ENCODE assay signal across 16 cellular contexts in genomic region chr6:20929283-20929682, GRCh38.
DNase-seq lines count a peak whose midpoint lies in the region; ATAC-seq and TF ChIP-seq lines count a peak whose summit lies in the region.
"Had no signal": no experiment of that assay in that cellular context is flagged by ENCODE, and none has a peak within 500 bp of the region (broad histone marks: within the 10 kb centered on the region; RNA-seq: fewer than 3 reads in every experiment).

No MANE protein-coding gene starts in this region.

- CTCF ChIA-PET in HEK293 (lab: Yijun Ruan, JAX), result no interaction called here

- H3K27ac ChIP-seq in HEK293 (ENCODE audit: extremely low read depth, low read depth, low read length), result no peak overlapping the region
- peak overlapping the region; percentile 36 to 45 for H3K27ac ChIP-seq in uterus
- H3K27ac ChIP-seq: A549, C4-2B had no signal

- H3K4me1 Mint-ChIP-seq in mesothelial cell of epicardium, result peaks cover 31% of the 10 kb centered on the region

- H3K4me3 Mint-ChIP-seq in mesothelial cell of epicardium, result no peak overlapping the region
- H3K4me3 Mint-ChIP-seq: CD4-positive, alpha-beta memory T cell; IgD-negative memory B cell had no signal

- POLR2A ChIA-PET in HEK293 (lab: Yijun Ruan, JAX), result interaction anchor here (1.1 kb wide), 1 partner anchor 667 kb away, joined by 3 read pairs; no protein-coding TSS in a partner anchor

- no peaks in the 10 kb centered on the region for H3K27me3 ChIP-seq in uterus
- H3K27me3 ChIP-seq: BE2C had no signal

- H3K9me3 ChIP-seq in HEK293 (ENCODE audit: control insufficient read depth, insufficient read depth, low read depth, low read length), result no peaks in the 10 kb centered on the region
- no peaks in the 10 kb centered on the region for H3K9me3 ChIP-seq in uterus
- H3K9me3 ChIP-seq: A549, BE2C had no signal

- TF ChIP-seq POLR2A in uterus (IDR thresholded peaks at IDR 0.05), result no peak

- H3K27me3 Mint-ChIP-seq in mesothelial cell of epicardium (ENCODE audit: low read depth), result no peaks in the 10 kb centered on the region
- H3K27me3 Mint-ChIP-seq: CD4-positive, alpha-beta memory T cell; IgD-negative memory B cell had no signal

- H3K4me1 ChIP-seq in HEK293 (ENCODE audit: control insufficient read depth, insufficient read depth, low read length) (peaks cover 19% of the 10 kb centered on the region; the same call in 1 of the 2 replicates), uterus (no peaks in the 10 kb centered on the region)

- DNase-seq in choroid plexus epithelial cell (ENCODE audit: low read depth), result peak; percentile 51
- DNase-seq in mesothelial cell of epicardium (ENCODE audit: low spot score in 2 of 2, unreplicated experiment in 2 of 2), result no peak
- no peak for DNase-seq in uterus
- no peak for DNase-seq in GDM1 (lab: John Stamatoyannopoulos, UW)
- no peak for DNase-seq in NCI-H524 (lab: John Stamatoyannopoulos, UW)
- no peak for DNase-seq in NCI-H345 treated with DMSO at 0.1 percent for 48 hours (lab: John Stamatoyannopoulos, UW; ENCODE audit: unreplicated experiment)
- DNase-seq: BE2C; CD4-positive, alpha-beta memory T cell; DMS153; DMS79 treated with DMSO at 0.1 percent for 48 hours; EL had no signal

- H3K27ac Mint-ChIP-seq in mesothelial cell of epicardium, result peak overlapping the region; percentile 44
- H3K27ac Mint-ChIP-seq: IgD-negative memory B cell had no signal

- intact Hi-C loops in uterus (cut with DNase I; ENCODE audit: low total_unique reads), result no loop called here

- H3K36me3 ChIP-seq in HEK293 (ENCODE audit: control insufficient read depth in 2 of 2, insufficient read depth in 1 of 2, low read length in 2 of 2) (no peaks in the 10 kb centered on the region), uterus (no peaks in the 10 kb centered on the region)
- H3K36me3 ChIP-seq: BE2C had no signal

- peaks cover 6% of the 10 kb centered on the region for H3K9me3 Mint-ChIP-seq in mesothelial cell of epicardium
- H3K9me3 Mint-ChIP-seq: CD4-positive, alpha-beta memory T cell; IgD-negative memory B cell had no signal

- no peaks in the 10 kb centered on the region for H3K36me3 Mint-ChIP-seq in mesothelial cell of epicardium

- H3K4me3 ChIP-seq in HEK293 (ENCODE audit: low read depth, low read length) (no peak overlapping the region), choroid plexus epithelial cell (ENCODE audit: low read depth, low read length) (no peak overlapping the region), uterus (no peak overlapping the region)
- H3K4me3 ChIP-seq: A549 had no signal

- no peak for ATAC-seq in GM21737 (IDR thresholded peaks at IDR 0.05; ENCODE audit: unreplicated experiment)
- ATAC-seq: A549 had no signal

- no peak for TF ChIP-seq CTCF in HEK293 (tag by site-specific recombination; IDR thresholded peaks at IDR 0.05)
- no peak for TF ChIP-seq CTCF in choroid plexus epithelial cell (conservative IDR thresholded peaks at IDR 0.05; ENCODE audit: low read depth, low read length)
- no peak for TF ChIP-seq CTCF in mesothelial cell of epicardium (IDR thresholded peaks at IDR 0.05; ENCODE audit: unreplicated experiment)
- no peak for TF ChIP-seq CTCF in uterus (IDR thresholded peaks at IDR 0.05)

TF ChIP-seq in HEK293, 187 proteins besides CTCF, POLR2A, EP300 and RAD21:
- TF ChIP-seq PRDM1 (tag by site-specific recombination; IDR thresholded peaks at IDR 0.05) (no peak), MZF1 (tag by site-specific recombination; IDR thresholded peaks at IDR 0.05; ENCODE audit: borderline replicate concordance) (0 out of 2 replicates have a peak, but pooled peaks have one; percentile 3)
